In the genomic region with DNA sequence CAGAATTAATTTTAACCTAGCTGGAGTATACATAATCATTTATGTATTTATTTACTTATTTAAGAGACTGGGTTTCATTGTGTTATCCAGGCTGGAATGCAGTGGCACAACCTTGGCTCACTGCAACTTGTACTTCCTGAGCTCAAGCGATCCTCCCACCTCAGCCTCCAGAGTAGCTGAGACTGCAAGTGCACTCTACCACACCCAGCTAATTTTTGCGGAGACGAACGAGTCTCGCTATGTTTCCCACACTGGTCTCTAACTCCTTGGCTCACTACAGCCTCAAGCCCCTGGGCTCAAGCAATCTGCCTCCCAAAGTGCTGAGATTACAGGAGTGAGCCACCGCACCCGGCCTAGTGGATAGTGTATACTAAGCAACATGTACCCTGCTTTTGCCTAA, we compare ENCODE assay signal across 8 cellular contexts. TPM values are rescaled to one million over a fixed set of nuclear protein-coding genes. Genes with fewer than 3 reads are reported as not detected.
DNase-seq lines count a peak whose midpoint lies in the region; ATAC-seq, FAIRE-seq and TF ChIP-seq lines count a peak whose summit lies in the region.
"Not testable (repeated sequence)": the region's sequence is repeated elsewhere in the genome, so short reads cannot be mapped to it uniquely, and the experiment has no call there.
"Had no signal": no experiment of that assay in that cellular context is flagged by ENCODE, and none has a peak within 500 bp of the region (broad histone marks: within the 10 kb centered on the region; RNA-seq: fewer than 3 reads in every experiment).

No MANE protein-coding gene starts in this region.

- H4K20me1 ChIP-seq in GM23248 (ENCODE audit: insufficient read depth); K562 (replicated peaks; ENCODE audit: control insufficient read depth, insufficient read depth, low read length): not testable (repeated sequence)
- H4K20me1 ChIP-seq in Loucy (ENCODE audit: insufficient read depth, low read length, poor library complexity, severe bottlenecking), result peaks cover 20% of the 10 kb centered on the region

- WGBS in GM23248 (ENCODE audit: low coverage in 1 of 2, low lambda C conversion rate in 2 of 2, missing lambda C conversion rate in 2 of 2), 2 experiments, result 51 to 72% methylated on average over 7 of the region's 7 CpGs
- WGBS in K562 (ENCODE audit: insufficient coverage, low coverage, missing lambda C conversion rate), result 19% methylated on average over 6 of the region's 7 CpGs
- 85% methylated on average over 5 of the region's 7 CpGs for WGBS in mesenchymal stem cell

- peaks cover 16% of the 10 kb centered on the region for H3K79me2 ChIP-seq in GM23248 (ENCODE audit: insufficient read depth)
- H3K79me2 ChIP-seq in Loucy (ENCODE audit: insufficient read depth, low read length); K562 (ENCODE audit: control insufficient read depth, insufficient read depth, low read length): not testable (repeated sequence)

- H3K9me1 ChIP-seq in K562 (ENCODE audit: control insufficient read depth, insufficient read depth, low read length), result not testable (repeated sequence)

- H2AFZ ChIP-seq in GM23248, result peak overlapping the region; percentile 88; the same call in 1 of the 2 replicates
- H2AFZ ChIP-seq in Loucy (ENCODE audit: low read length); K562 (ENCODE audit: low read depth, low read length); mesenchymal stem cell (ENCODE audit: low read depth, low read length); neuron (ENCODE audit: low read depth, low read length): not testable (repeated sequence)

- not testable (repeated sequence) for H4K91ac ChIP-seq in mesenchymal stem cell (ENCODE audit: low read length)

- not testable (repeated sequence) for TF ChIP-seq POLR2A in K562 (conservative IDR thresholded peaks at IDR 0.05)

- not testable (repeated sequence) for H4K8ac ChIP-seq in mesenchymal stem cell (ENCODE audit: low read length)

- not testable (repeated sequence) for H2BK120ac ChIP-seq in mesenchymal stem cell (ENCODE audit: low read depth, low read length)

- peaks cover 15% of the 10 kb centered on the region for H3K4me1 Mint-ChIP-seq in T-helper 17 cell

- ATAC-seq in T-helper 17 cell, K562: not testable (repeated sequence)

- peak overlapping the region; percentile 74 for H3K4me3 Mint-ChIP-seq in T-helper 17 cell

- H3K4ac ChIP-seq in mesenchymal stem cell (ENCODE audit: low read depth in 1 of 2, low read length in 2 of 2), result not testable (repeated sequence)

- not testable (repeated sequence) for DNase-seq in GM23248; T-helper 17 cell; fibroblast of pulmonary artery (ENCODE audit: low read depth); mesenchymal stem cell
- DNase-seq in K562 (ENCODE audit: extremely low read depth in 1 of 4, low spot score in 3 of 4), result peak in 1 of 4 experiments; percentile 12

- H3K18ac ChIP-seq in mesenchymal stem cell (ENCODE audit: low read depth in 1 of 2, low read length in 2 of 2), result not testable (repeated sequence)

- H3F3A ChIP-seq in GM23248 (ENCODE audit: insufficient read depth); Loucy (ENCODE audit: low read depth): not testable (repeated sequence)

- CTCF ChIA-PET in K562 (lab: Yijun Ruan, JAX; ENCODE audit: low intra/inter-chr PET ratio), result not testable (repeated sequence)

- not testable (repeated sequence) for TF ChIP-seq EP300 in K562 (IDR thresholded peaks at IDR 0.05; ENCODE audit: low read length)

- H3K36me3 ChIP-seq in GM23248 (ENCODE audit: low read depth); Loucy (ENCODE audit: insufficient read depth, low read length); K562 (ENCODE audit: control insufficient read depth, insufficient read depth, low read length); mesenchymal stem cell (ENCODE audit: control insufficient read depth in 1 of 2, insufficient read depth in 2 of 2, low read depth in 1 of 2, low read length in 2 of 2); neuron (ENCODE audit: insufficient read depth, low read length): not testable (repeated sequence)

- H2BK15ac ChIP-seq in mesenchymal stem cell (ENCODE audit: low read depth, poor library complexity, severe bottlenecking), result not testable (repeated sequence)

- not testable (repeated sequence) for H2BK12ac ChIP-seq in mesenchymal stem cell (ENCODE audit: low read length in 2 of 2)

- peak overlapping the region; percentile 82; the same call in 1 of the 2 replicates for H3K4me3 ChIP-seq in GM23248
- not testable (repeated sequence) for H3K4me3 ChIP-seq in Loucy (ENCODE audit: low read length, poor library complexity, severe bottlenecking); K562
- peak overlapping the region; percentile 5 for H3K4me3 ChIP-seq in fibroblast of pulmonary artery (replicated peaks; ENCODE audit: low read depth, low read length)
- peak overlapping the region in 1 of 2 experiments; percentile 92 for H3K4me3 ChIP-seq in mesenchymal stem cell (ENCODE audit: insufficient read depth in 1 of 2, low read depth in 1 of 2, low read length in 2 of 2)
- peak overlapping the region; percentile 99 for H3K4me3 ChIP-seq in neuron (ENCODE audit: low read length)

- not testable (repeated sequence) for H3K4me2 ChIP-seq in GM23248 (ENCODE audit: unreplicated experiment); K562 (ENCODE audit: insufficient read depth, low read length); mesenchymal stem cell (ENCODE audit: low read length, poor library complexity, severe bottlenecking)
- peak overlapping the region; percentile 79 for H3K4me2 ChIP-seq in Loucy (ENCODE audit: low read depth, low read length, poor library complexity, severe bottlenecking)

- H3K4me1 ChIP-seq in GM23248 (ENCODE audit: insufficient read depth), result peaks cover 12% of the 10 kb centered on the region
- H3K4me1 ChIP-seq in Loucy (ENCODE audit: insufficient read depth, low read length, poor library complexity, severe bottlenecking), result peaks cover 11% of the 10 kb centered on the region
- H3K4me1 ChIP-seq in K562 (replicated peaks in 1 of 2; ENCODE audit: control insufficient read depth in 2 of 2, insufficient read depth in 2 of 2, low read length in 2 of 2); mesenchymal stem cell (ENCODE audit: control insufficient read depth, insufficient read depth, low read depth, low read length); neuron (ENCODE audit: insufficient read depth, low read length): not testable (repeated sequence)

- in situ Hi-C loops in GM23248 (cut with MboI); K562 (cut with MboI): not testable (repeated sequence)

- peaks cover 47% of the 10 kb centered on the region for H3K27me3 Mint-ChIP-seq in T-helper 17 cell

- not testable (repeated sequence) for H2BK5ac ChIP-seq in mesenchymal stem cell (ENCODE audit: low read depth, low read length, poor library complexity, severe bottlenecking)

- not testable (repeated sequence) for TF ChIP-seq CTCF in Loucy (conservative IDR thresholded peaks at IDR 0.05; ENCODE audit: low read length); K562 (IDR thresholded peaks at IDR 0.05 in 2 of 3, conservative IDR thresholded peaks at IDR 0.05 in 1 of 3; ENCODE audit: insufficient read depth in 2 of 3, low read depth in 1 of 3, low read length in 3 of 3); fibroblast of pulmonary artery (IDR thresholded peaks at IDR 0.05; ENCODE audit: low read length, missing control alignments)

- intact Hi-C loops in K562 (cut with micrococcal nuclease), result loop anchor here (10.0 kb wide), 1 partner anchor 73 kb away; no protein-coding TSS in a partner anchor

- not testable (repeated sequence) for H3K23ac ChIP-seq in mesenchymal stem cell (ENCODE audit: low read length in 2 of 2)

- not testable (repeated sequence) for H2AK5ac ChIP-seq in mesenchymal stem cell (ENCODE audit: low read length, severe bottlenecking)

- not testable (repeated sequence) for TF ChIP-seq RAD21 in K562 (CRISPR knock-in tag; conservative IDR thresholded peaks at IDR 0.05 in 1 of 2, IDR thresholded peaks at IDR 0.05 in 1 of 2)

- not testable (repeated sequence) for H3K9ac ChIP-seq in GM23248; Loucy (ENCODE audit: low read depth, low read length, poor library complexity, severe bottlenecking); K562 (ENCODE audit: insufficient read depth in 1 of 2, low read depth in 2 of 2, low read length in 2 of 2)
- peak overlapping the region; percentile 91 for H3K9ac ChIP-seq in mesenchymal stem cell (ENCODE audit: low read length)

- H3K27me3 ChIP-seq in GM23248 (replicated peaks; ENCODE audit: insufficient read depth); K562 (ENCODE audit: control insufficient read depth in 2 of 2, insufficient read depth in 2 of 2, low read length in 2 of 2); mesenchymal stem cell (ENCODE audit: control insufficient read depth in 1 of 2, insufficient read depth in 1 of 2, low read length in 2 of 2); neuron (ENCODE audit: insufficient read depth, low read length): not testable (repeated sequence)
- H3K27me3 ChIP-seq in Loucy (ENCODE audit: insufficient read depth, low read length, poor library complexity, severe bottlenecking), result peaks cover 48% of the 10 kb centered on the region

- not testable (repeated sequence) for H3K36me3 Mint-ChIP-seq in T-helper 17 cell (ENCODE audit: low read depth)

- POLR2A ChIA-PET in K562 (lab: Yijun Ruan, JAX), result not testable (repeated sequence)

- H3K9me2 ChIP-seq in GM23248 (ENCODE audit: insufficient read depth); Loucy (replicated peaks; ENCODE audit: low read depth, low read length): not testable (repeated sequence)

- not testable (repeated sequence) for H3K9me3 ChIP-seq in GM23248 (ENCODE audit: low read depth); Loucy (ENCODE audit: insufficient read depth, low read depth, low read length); T-helper 17 cell (ENCODE audit: control insufficient read depth, low read length, poor library complexity, severe bottlenecking); K562 (replicated peaks; ENCODE audit: control insufficient read depth, insufficient read depth, low read depth, low read length); mesenchymal stem cell (ENCODE audit: control insufficient read depth, low read length); neuron (ENCODE audit: low read length)

- not testable (repeated sequence) for H3K27ac ChIP-seq in GM23248; K562 (ENCODE audit: extremely low read depth, low read depth, low read length); mesenchymal stem cell (ENCODE audit: low read length, poor library complexity, severe bottlenecking)

- not testable (repeated sequence) for H3K27ac Mint-ChIP-seq in T-helper 17 cell

- H3K14ac ChIP-seq in mesenchymal stem cell (ENCODE audit: low read length in 2 of 2), result not testable (repeated sequence)

- not testable (repeated sequence) for BruUV-seq in K562 (replicated peaks; lab: Mats Ljungman, UMichigan)

- not testable (repeated sequence) for FAIRE-seq in K562 (lab: Jason Lieb, UNC)

- H3K79me1 ChIP-seq in mesenchymal stem cell (replicated peaks; ENCODE audit: low read length, poor library complexity, severe bottlenecking), result not testable (repeated sequence)

RNA-seq across cellular contexts. Expression of a gene that starts 1.5 kb away (rescaled TPM):
- total RNA-seq in GM23248 (2014; rRNA removed; shearing (Covaris generic)), result 31.4 and 41.9 TPM in 2 replicates
- polyA plus RNA-seq in GM23248 (2016; fragmentation: Nextera tagmentation; extraction: Ambion mirVana) (10.5 and 12.5 TPM in 2 replicates), K562 (2011; rRNA removed) (2.1 and 2.2 TPM in 2 replicates), K562 (2014; fragmentation: Illumina TruSeq; extraction: Trizol) (2.9 and 3.9 TPM in 2 replicates), K562 (2014; fragmentation: Nextera tagmentation; extraction: Ambion mirVana) (under 1 TPM; 0.22 to 0.72 TPM), K562 (2014; rRNA removed) (2.2 and 4.4 TPM in 2 replicates)
- total RNA-seq in T-helper 17 cell (1 to 10 TPM in 1 of 2 donors, under 1 TPM in 1; 0.40 to 1.9 TPM), K562 (2014; rRNA removed) (3.2 and 4.6 TPM in 2 replicates), K562 (2014; rRNA removed; fragmentation: Illumina TruSeq; extraction: Trizol) (3.1 and 5.9 TPM in 2 replicates), K562 (2015; rRNA removed; fragmentation: Illumina TruSeq; extraction: Trizol) (3.1 and 4.4 TPM in 2 replicates), K562 (2021) (10.7 and 10.8 TPM in 2 replicates)
- total RNA-seq in K562 (2011; cell fraction: chromatin; rRNA removed; ENCODE audit: low replicate concordance), result 50.8 and 59.9 TPM in 2 replicates
- 15.0 and 23.2 TPM in 2 replicates for total RNA-seq in K562 (2011; cell fraction: nucleolus; rRNA removed)
- total RNA-seq in K562 (2011; cell fraction: nucleoplasm; rRNA removed), result 29.1 and 34.4 TPM in 2 replicates
- 0.83 and 1.4 TPM in 2 replicates for polyA plus RNA-seq in K562 (2011; cell fraction: cytosol; rRNA removed)
- 5.9 and 11.1 TPM in 2 replicates for polyA plus RNA-seq in K562 (2011; cell fraction: nucleus; rRNA removed)
- 4.1 and 5.4 TPM in 2 replicates for polyA plus RNA-seq in K562 (2012)
- 7.0 and 9.1 TPM in 2 replicates for polyA minus RNA-seq in K562 (2011; rRNA and poly(A)+ RNA removed)
- 2.6 and 7.3 TPM in 2 replicates for polyA minus RNA-seq in K562 (2011; cell fraction: cytosol; rRNA and poly(A)+ RNA removed)
- 14.4 and 17.9 TPM in 2 replicates for polyA minus RNA-seq in K562 (2011; cell fraction: nucleus; rRNA and poly(A)+ RNA removed)
- 12.5 TPM for polyA plus RNA-seq in mesenchymal stem cell (2013, experiment 1 of 2)
- 10.7 TPM for polyA plus RNA-seq in mesenchymal stem cell (2013, experiment 2 of 2)
- total RNA-seq: MCF 10A had no signal
